In the genomic region with DNA sequence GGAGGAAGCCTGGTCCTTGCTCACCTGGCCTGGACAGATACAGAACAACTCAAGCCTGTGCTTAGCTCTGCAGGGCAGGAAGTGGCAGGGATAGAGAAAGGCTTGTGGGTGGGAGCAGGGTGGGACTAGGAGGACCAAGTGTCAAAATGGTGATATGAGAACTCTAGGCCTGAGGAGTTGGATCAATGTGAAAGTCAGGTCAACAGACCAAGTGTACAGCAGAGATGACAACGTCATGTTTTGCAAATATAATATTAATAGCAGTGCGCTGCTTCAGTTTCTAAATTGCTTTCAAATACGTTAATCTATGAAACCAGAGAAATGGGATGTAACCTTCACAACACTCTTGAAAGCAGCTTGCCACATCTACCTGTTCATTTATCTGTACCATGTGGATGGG, we compare ENCODE assay signal across 16 cellular contexts.
DNase-seq lines count a peak whose midpoint lies in the region; ATAC-seq and TF ChIP-seq lines count a peak whose summit lies in the region.
"Had no signal": no experiment of that assay in that cellular context is flagged by ENCODE, and none has a peak within 500 bp of the region (broad histone marks: within the 10 kb centered on the region; RNA-seq: fewer than 3 reads in every experiment).

No MANE protein-coding gene starts in this region.

- no peak overlapping the region for H3K23ac ChIP-seq in mesenchymal stem cell (ENCODE audit: low read length in 2 of 2)

- TF ChIP-seq POLR2A in spleen (IDR thresholded peaks at IDR 0.05), result no peak

- H4K8ac ChIP-seq in mesenchymal stem cell (ENCODE audit: low read length), result no peak overlapping the region

- H3K27ac ChIP-seq in mesenchymal stem cell (ENCODE audit: low read length, poor library complexity, severe bottlenecking) (no peak overlapping the region), spleen (peak overlapping the region in 2 of 8 donors; percentile 47 to 59)
- H3K27ac ChIP-seq: ascending aorta, esophagus squamous epithelium, neural progenitor cell, SJSA1 had no signal

- H3K4me2 ChIP-seq in mesenchymal stem cell (ENCODE audit: low read length, poor library complexity, severe bottlenecking), result no peak overlapping the region
- H3K4me2 ChIP-seq: neural progenitor cell had no signal

- H3K9me3 ChIP-seq in mesenchymal stem cell (ENCODE audit: control insufficient read depth, low read length) (no peaks in the 10 kb centered on the region), spleen (no peaks in the 10 kb centered on the region)
- H3K9me3 ChIP-seq: ascending aorta, esophagus squamous epithelium, SJSA1 had no signal

- H3K4me1 ChIP-seq in mesenchymal stem cell (ENCODE audit: control insufficient read depth, insufficient read depth, low read depth, low read length) (peaks cover 12% of the 10 kb centered on the region), spleen (peaks cover 0 to 31% (median 16%) of the 10 kb centered on the region in 6 donors)
- H3K4me1 ChIP-seq: ascending aorta had no signal

- H2BK120ac ChIP-seq in mesenchymal stem cell (ENCODE audit: low read depth, low read length), result no peak overlapping the region

- TF ChIP-seq CTCF in spleen (IDR thresholded peaks at IDR 0.05 in 8 of 11, conservative IDR thresholded peaks at IDR 0.05 in 3 of 11), result no peak

- H3K27me3 ChIP-seq in mesenchymal stem cell (ENCODE audit: control insufficient read depth in 1 of 2, insufficient read depth in 1 of 2, low read length in 2 of 2), result no peaks in the 10 kb centered on the region
- no peaks in the 10 kb centered on the region for H3K27me3 ChIP-seq in spleen (replicated peaks in 1 of 7)
- H3K27me3 ChIP-seq: ascending aorta, esophagus squamous epithelium, neural progenitor cell, SJSA1 had no signal

- ATAC-seq in GM18858 (IDR thresholded peaks at IDR 0.05; ENCODE audit: unreplicated experiment) (peak; percentile 69), GM21447 (IDR thresholded peaks at IDR 0.05; ENCODE audit: unreplicated experiment) (peak; percentile 63), HG03175 (IDR thresholded peaks at IDR 0.05; ENCODE audit: unreplicated experiment) (peak; percentile 56)
- no peak for ATAC-seq in stimulated activated naive CD8-positive, alpha-beta T cell treated with anti-CD3 and anti-CD28 coated beads, Interleukin-15, Interleukin-2, amounts not matched to agents 100 U/mL and 50 U/mL, for 24 hours
- ATAC-seq: HepG2 had no signal

- no peak overlapping the region for H3K18ac ChIP-seq in mesenchymal stem cell (ENCODE audit: low read depth in 1 of 2, low read length in 2 of 2)

- intact Hi-C loops in spleen (cut with DNase I; ENCODE audit: low total_unique reads), result no loop called here

- no peak overlapping the region for H2AFZ ChIP-seq in mesenchymal stem cell (ENCODE audit: low read depth, low read length)
- H2AFZ ChIP-seq: neural progenitor cell had no signal

- in situ Hi-C loops in KBM-7 (cut with MboI; ENCODE audit: low pct_unique_long_range_greater_than_20kb, low sequenced_read_pairs), result no loop called here

- H3K36me3 ChIP-seq in mesenchymal stem cell (ENCODE audit: control insufficient read depth in 1 of 2, insufficient read depth in 2 of 2, low read depth in 1 of 2, low read length in 2 of 2), result peaks cover 0 to 16% of the 10 kb centered on the region in 2 experiments
- H3K36me3 ChIP-seq in spleen, result peaks cover 0 to 13% (median 0%) of the 10 kb centered on the region in 6 donors
- H3K36me3 ChIP-seq: ascending aorta, esophagus squamous epithelium, neural progenitor cell, SJSA1 had no signal

- no peak overlapping the region for H3K4me3 ChIP-seq in mesenchymal stem cell (ENCODE audit: insufficient read depth in 1 of 2, low read depth in 1 of 2, low read length in 2 of 2)
- no peak overlapping the region for H3K4me3 ChIP-seq in spleen
- H3K4me3 ChIP-seq: ascending aorta, esophagus squamous epithelium, neural progenitor cell, SJSA1 had no signal

- H2BK15ac ChIP-seq in mesenchymal stem cell (ENCODE audit: low read depth, poor library complexity, severe bottlenecking), result no peak overlapping the region

- peak overlapping the region; percentile 42 for H2AK5ac ChIP-seq in mesenchymal stem cell (ENCODE audit: low read length, severe bottlenecking)

- no peak overlapping the region for H2BK5ac ChIP-seq in mesenchymal stem cell (ENCODE audit: low read depth, low read length, poor library complexity, severe bottlenecking)

- H3K4ac ChIP-seq in mesenchymal stem cell (ENCODE audit: low read depth in 1 of 2, low read length in 2 of 2), result no peak overlapping the region

- peaks cover 12% of the 10 kb centered on the region for H3K79me1 ChIP-seq in mesenchymal stem cell (replicated peaks; ENCODE audit: low read length, poor library complexity, severe bottlenecking)

- H3K9ac ChIP-seq in mesenchymal stem cell (ENCODE audit: low read length), result no peak overlapping the region
- H3K9ac ChIP-seq: neural progenitor cell had no signal

- no peak for DNase-seq in mesenchymal stem cell
- no peak for DNase-seq in KBM-7
- DNase-seq in spleen, result no peak
- DNase-seq in stimulated activated naive CD8-positive, alpha-beta T cell treated with anti-CD3 and anti-CD28 coated beads, Interleukin-15, Interleukin-2, amounts not matched to agents 100 U/mL and 50 U/mL, for 24 hours, result no peak
- DNase-seq: activated CD4-positive, alpha-beta T cell treated with anti-CD3 and anti-CD28 coated beads, Interleukin-2, amount 50 U/mL, for 1 hour; DMS153; esophagus squamous epithelium; GOT3; NCI-H2171 treated with DMSO at 0.1 percent for 48 hours had no signal

- no peak overlapping the region for H4K91ac ChIP-seq in mesenchymal stem cell (ENCODE audit: low read length)

- H2BK12ac ChIP-seq in mesenchymal stem cell (ENCODE audit: low read length in 2 of 2), result no peak overlapping the region

- no peak overlapping the region for H3K14ac ChIP-seq in mesenchymal stem cell (ENCODE audit: low read length in 2 of 2)

- WGBS in mesenchymal stem cell, result 100% methylated on average over 3 of the region's 3 CpGs
- WGBS in spleen, 5 donors, result 71 to 92% (median 84%) methylated on average over 3 of the region's 3 CpGs
